Comparison of ENCODE assay signal across 8 cellular contexts in the genomic region with DNA sequence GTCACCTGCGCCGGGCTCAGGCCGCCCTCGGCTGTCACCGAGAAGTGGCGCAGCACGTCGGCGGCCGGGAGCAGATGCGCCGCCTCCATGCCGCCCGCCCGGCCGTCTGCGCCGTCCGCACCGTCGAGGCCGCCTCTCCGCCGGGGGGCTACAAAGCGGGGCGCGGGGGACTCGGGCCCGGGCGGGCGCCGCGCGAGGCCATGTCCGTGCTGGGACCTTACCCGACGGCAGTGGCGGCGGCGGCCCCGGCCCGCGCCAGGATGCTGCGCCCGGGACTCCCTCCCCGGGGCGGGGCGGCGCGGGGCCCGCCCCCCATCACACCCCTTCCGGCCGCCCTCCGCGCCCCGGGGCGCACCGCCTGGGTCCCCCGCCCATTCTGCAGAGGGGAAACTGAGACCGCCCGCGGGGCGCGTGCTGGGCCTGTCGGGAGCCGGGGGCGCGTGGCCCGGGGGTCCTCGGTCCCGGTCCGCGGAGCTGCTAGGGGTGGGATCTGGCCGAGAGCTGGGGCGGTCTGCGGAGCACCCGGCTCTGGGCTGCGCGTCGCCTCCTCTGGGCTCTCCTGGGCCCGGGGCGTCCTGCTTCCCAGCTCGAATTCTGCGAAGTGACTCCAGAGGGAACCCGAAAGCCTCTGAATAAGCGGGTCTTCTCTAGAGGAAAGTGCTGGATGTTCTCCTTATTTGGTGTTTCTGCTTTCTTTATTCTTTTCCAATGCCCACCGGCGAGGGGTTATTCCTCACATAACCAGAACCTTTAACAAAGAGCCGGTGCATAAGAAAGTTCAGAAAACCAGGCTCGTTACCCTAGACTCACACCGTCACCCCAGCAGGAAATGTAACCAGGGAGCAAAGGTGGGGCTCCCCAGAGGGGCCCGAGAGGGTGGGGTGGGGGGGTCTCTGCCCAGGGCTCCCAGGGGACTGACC. TPM values are rescaled to one million over a fixed set of nuclear protein-coding genes. Genes with fewer than 3 reads are reported as not detected.
A peak's percentile ranks its signal among the peaks of the same experiment; 100 is the strongest.
DNase-seq lines count a peak whose midpoint lies in the region; ATAC-seq and TF ChIP-seq lines count a peak whose summit lies in the region.

Gene ATP2A3, minus strand, starts transcription at position 235 of the 920 bp plus-strand sequence. Its CDS starts 146 bp downstream, at position 89.

- peaks cover 3 to 60% (median 47%) of the 10 kb centered on the region in 4 donors for H3K4me1 ChIP-seq in Peyer's patch
- H3K4me1 ChIP-seq in left ventricle myocardium inferior, result peaks cover 50% of the 10 kb centered on the region
- peaks cover 56 to 95% (median 83%) of the 10 kb centered on the region in 6 donors for H3K4me1 ChIP-seq in spleen

- 0 to 1% (median 1%) methylated on average over 36 to 92 of the region's 92 CpGs for WGBS in spleen, 5 donors

- H3K27ac ChIP-seq in Peyer's patch (peak within 1 kb of the TSS; percentile 78 to 99 (median 90)), left ventricle myocardium inferior (replicated peaks) (peak within 1 kb of the TSS; percentile 77), spleen (peak within 1 kb of the TSS; percentile 78 to 97 (median 92))

- peak in 1 of 2 donors; percentile 70 for TF ChIP-seq POLR2A in Peyer's patch (IDR thresholded peaks at IDR 0.05)
- no peak for TF ChIP-seq POLR2A in spleen (IDR thresholded peaks at IDR 0.05)

- no peaks in the 10 kb centered on the region for H3K27me3 ChIP-seq in Peyer's patch
- peaks cover 55% of the 10 kb centered on the region for H3K27me3 ChIP-seq in left ventricle myocardium inferior (ENCODE audit: low read depth)
- peaks cover 0 to 19% (median 0%) of the 10 kb centered on the region in 7 donors for H3K27me3 ChIP-seq in spleen (replicated peaks in 1 of 7)

- H3K4me3 ChIP-seq in GM12864 (ENCODE audit: low read depth, low read length), result peak within 1 kb of the TSS; percentile 71
- H3K4me3 ChIP-seq in Peyer's patch, result peak within 1 kb of the TSS; percentile 68 to 98 (median 81)
- H3K4me3 ChIP-seq in left ventricle myocardium inferior, result peak within 1 kb of the TSS; percentile 67
- H3K4me3 ChIP-seq in spleen, result peak within 1 kb of the TSS; percentile 64 to 99 (median 90)

- no peak for DNase-seq in GM12864 (ENCODE audit: low read depth)
- DNase-seq in Peyer's patch, result peak; percentile 75 to 82 (median 82)
- DNase-seq in activated gamma-delta T cell treated with Interleukin-2 at 50 U/mL for 16 hours, result peak; percentile 71
- DNase-seq in left ventricle myocardium inferior, result peak; percentile 27
- peak; percentile 95 for DNase-seq in spleen
- DNase-seq in head of caudate nucleus, result no peak

- ATAC-seq in HG02571 (IDR thresholded peaks at IDR 0.05; ENCODE audit: unreplicated experiment), result peak; percentile 35
- no peak for ATAC-seq in GM18870 (IDR thresholded peaks at IDR 0.05; ENCODE audit: unreplicated experiment)

- TF ChIP-seq CTCF in GM12864 (IDR thresholded peaks at IDR 0.05; ENCODE audit: low read depth, low read length, missing control alignments) (no peak), Peyer's patch (IDR thresholded peaks at IDR 0.05) (no peak), left ventricle myocardium inferior (IDR thresholded peaks at IDR 0.05; ENCODE audit: borderline replicate concordance) (no peak), spleen (IDR thresholded peaks at IDR 0.05 in 8 of 11, conservative IDR thresholded peaks at IDR 0.05 in 3 of 11) (no peak)

- intact Hi-C loops in left ventricle myocardium inferior (cut with micrococcal nuclease) (no loop called here), spleen (cut with DNase I; ENCODE audit: low total_unique reads) (no loop called here), head of caudate nucleus (cut with DNase I) (no loop called here)

- H3K9me3 ChIP-seq in Peyer's patch (no peaks in the 10 kb centered on the region), left ventricle myocardium inferior (replicated peaks) (no peaks in the 10 kb centered on the region), spleen (no peaks in the 10 kb centered on the region)

- no peaks in the 10 kb centered on the region for H3K36me3 ChIP-seq in Peyer's patch
- no peaks in the 10 kb centered on the region for H3K36me3 ChIP-seq in left ventricle myocardium inferior
- peaks cover 0 to 17% (median 0%) of the 10 kb centered on the region in 6 donors for H3K36me3 ChIP-seq in spleen

RNA-seq across cellular contexts. Expression of gene ATP2A3, which starts in this region (rescaled TPM):
- total RNA-seq in Peyer's patch, result 100 to 1,000 TPM in 2 of 4 donors, 10 to 100 TPM in 2; 78.6 to 231 (median 112) TPM
- total RNA-seq in left ventricle myocardium inferior, result 8.6 TPM
- total RNA-seq in spleen, result 100 to 1,000 TPM; 161 to 240 (median 219) TPM
- 100 to 1,000 TPM; 103 to 190 (median 189) TPM for polyA plus RNA-seq in spleen

Comparison
In these comparisons a context has a peak if more than half of its experiments do, and no peak if none do; other contexts are left out.
1. DNase-seq: peak in Peyer's patch (3 of 3), activated gamma-delta T cell treated with Interleukin-2 at 50 U/mL for 16 hours (single experiment), left ventricle myocardium inferior (single experiment) and spleen (single experiment); none in GM12864 (single experiment) and head of caudate nucleus (0 of 42).
2. Peak in every context shown above with its lines, with median percentiles within 50 percentile points of each other: H3K4me3 ChIP-seq and H3K27ac ChIP-seq.